In genomic region chr5:143207563-143208364, GRCh38 we compare ENCODE assay signal across 12 cellular contexts.
DNase-seq lines count a peak whose midpoint lies in the region; FAIRE-seq and TF ChIP-seq lines count a peak whose summit lies in the region.
"Had no signal": no experiment of that assay in that cellular context is flagged by ENCODE, and none has a peak within 500 bp of the region (broad histone marks: within the 10 kb centered on the region; RNA-seq: fewer than 3 reads in every experiment).

No MANE protein-coding gene starts in this region.

- no peak overlapping the region for H3K9ac ChIP-seq in rectal smooth muscle tissue (ENCODE audit: low read length)

- H3K36me3 ChIP-seq in rectal smooth muscle tissue (ENCODE audit: control insufficient read depth, insufficient read depth, low read length): no peaks in the 10 kb centered on the region
- H3K36me3 ChIP-seq: thoracic aorta had no signal

- DNase-seq in GM18507 (ENCODE audit: extremely low spot score, insufficient read length, low read depth) (no peak), LNCaP clone FGC (ENCODE audit: low read depth) (peak; percentile 42), choroid plexus epithelial cell (ENCODE audit: low read depth) (peak; percentile 26), cortex of kidney (lab: John Stamatoyannopoulos, UW) (no peak), NOMO-1 treated with DMSO at 0.1 percent for 48 hours (lab: John Stamatoyannopoulos, UW; ENCODE audit: unreplicated experiment) (no peak)
- no peak for DNase-seq in stimulated activated CD4-positive, alpha-beta T cell treated with anti-CD3 and anti-CD28 coated beads, Interleukin-1b, Interleukin-23, amount 100 ng/mL, for 48 hours
- DNase-seq: activated CD4-positive, CD25-positive, alpha-beta regulatory T cell treated with anti-CD3 and anti-CD28 coated beads, Interleukin-2, amount 50 U/mL, for 72 hours; activated effector memory CD4-positive, alpha-beta T cell treated with anti-CD3 and anti-CD28 coated beads, Interleukin-2, amount 50 U/mL, for 16 hours; CD8-positive, alpha-beta T cell had no signal

- no peaks in the 10 kb centered on the region for H3K4me1 ChIP-seq in rectal smooth muscle tissue (ENCODE audit: control insufficient read depth, insufficient read depth, low read length)

- FAIRE-seq in GM18507 (lab: Jason Lieb, UNC): peak; percentile 63
- FAIRE-seq: H54 had no signal

- TF ChIP-seq CTCF in LNCaP clone FGC (IDR thresholded peaks at IDR 0.05; ENCODE audit: control insufficient read depth, extremely low read depth, insufficient read depth) (no peak), choroid plexus epithelial cell (conservative IDR thresholded peaks at IDR 0.05; ENCODE audit: low read depth, low read length) (no peak)

- H3K27ac ChIP-seq in rectal smooth muscle tissue (ENCODE audit: low read depth, low read length): peak overlapping the region; percentile 19
- H3K27ac ChIP-seq: thoracic aorta had no signal

- H3K27me3 ChIP-seq in rectal smooth muscle tissue (ENCODE audit: control insufficient read depth, insufficient read depth, low read length): no peaks in the 10 kb centered on the region

- no peak overlapping the region for H3K4me3 ChIP-seq in LNCaP clone FGC (ENCODE audit: low read depth, low read length)
- no peak overlapping the region for H3K4me3 ChIP-seq in choroid plexus epithelial cell (ENCODE audit: low read depth, low read length)
- H3K4me3 ChIP-seq in rectal smooth muscle tissue (ENCODE audit: low read length): no peak overlapping the region
- H3K4me3 ChIP-seq: thoracic aorta had no signal

Comparison
In these comparisons a context has a peak if more than half of its experiments do, and no peak if none do; other contexts are left out.
1. DNase-seq: peak in LNCaP clone FGC (single experiment) and choroid plexus epithelial cell (single experiment); none in GM18507 (single experiment), stimulated activated CD4-positive, alpha-beta T cell treated with anti-CD3 and anti-CD28 coated beads, Interleukin-1b, Interleukin-23, amount 100 ng/mL, for 48 hours (single experiment), cortex of kidney (single experiment) and NOMO-1 treated with DMSO at 0.1 percent for 48 hours (single experiment).